28 cellular contexts compared by ENCODE assay signal in genomic region chr6:137588472-137588871, GRCh38.
DNase-seq lines count a peak whose midpoint lies in the region; ATAC-seq, FAIRE-seq and TF ChIP-seq lines count a peak whose summit lies in the region.
"Had no signal": no experiment of that assay in that cellular context is flagged by ENCODE, and none has a peak within 500 bp of the region (broad histone marks: within the 10 kb centered on the region; RNA-seq: fewer than 3 reads in every experiment).

No MANE protein-coding gene starts in this region.

- H3K9ac ChIP-seq in Loucy (ENCODE audit: low read depth, low read length, poor library complexity, severe bottlenecking) (no peak overlapping the region), H1 (replicated peaks in 1 of 4; ENCODE audit: extremely low read depth in 1 of 4, low read depth in 3 of 4, low read length in 3 of 4) (no peak overlapping the region)

- H4K91ac ChIP-seq in H1 (replicated peaks; ENCODE audit: insufficient read length, low read length): peak overlapping the region; percentile 94

- peaks cover 5% of the 10 kb centered on the region; the same call in 1 of the 2 replicates for H3K9me3 ChIP-seq in Loucy (ENCODE audit: insufficient read depth, low read depth, low read length)
- no peaks in the 10 kb centered on the region for H3K9me3 ChIP-seq in H1 (ENCODE audit: insufficient read depth in 2 of 2, low read depth in 1 of 2, low read length in 1 of 2)
- H3K9me3 ChIP-seq in suprapubic skin: no peaks in the 10 kb centered on the region
- H3K9me3 ChIP-seq: MG63 had no signal

- H4K8ac ChIP-seq in H1 (ENCODE audit: extremely low read depth, insufficient read depth, low read length): peak overlapping the region; percentile 59

- no peak overlapping the region for H3K4me3 ChIP-seq in Loucy (ENCODE audit: low read length, poor library complexity, severe bottlenecking)
- H3K4me3 ChIP-seq in H1 (ENCODE audit: extremely low read depth in 1 of 4, insufficient read depth in 2 of 4, low read depth in 3 of 4, low read length in 4 of 4): no peak overlapping the region
- no peak overlapping the region for H3K4me3 ChIP-seq in suprapubic skin
- H3K4me3 ChIP-seq: gastrocnemius medialis, MG63, tibial nerve had no signal

- peak overlapping the region; percentile 65; the same call in 1 of the 2 replicates for H3K18ac ChIP-seq in H1 (ENCODE audit: extremely low read depth, low read length)

- H3K9me2 ChIP-seq in Loucy (replicated peaks; ENCODE audit: low read depth, low read length): no peaks in the 10 kb centered on the region

- H2BK15ac ChIP-seq in H1 (ENCODE audit: low read length): 0 out of 2 replicates have a peak overlapping the region, but pooled peaks have one; percentile 78

- H3K4me2 ChIP-seq in Loucy (ENCODE audit: low read depth, low read length, poor library complexity, severe bottlenecking) (no peak overlapping the region), H1 (ENCODE audit: insufficient read depth in 1 of 2, low read depth in 2 of 2, low read length in 2 of 2) (no peak overlapping the region)

- TF ChIP-seq POLR2A in H1 (IDR thresholded peaks at IDR 0.05; ENCODE audit: control extremely low read depth in 1 of 2, low read depth in 2 of 2, low read length in 2 of 2) (no peak), suprapubic skin (IDR thresholded peaks at IDR 0.05) (no peak), GM18505 (IDR thresholded peaks at IDR 0.05; ENCODE audit: borderline replicate concordance, extremely low read depth, insufficient read depth, insufficient read length) (no peak)

- no peaks in the 10 kb centered on the region for H3F3A ChIP-seq in Loucy (ENCODE audit: low read depth)

- no peak overlapping the region for H2BK120ac ChIP-seq in H1 (replicated peaks; ENCODE audit: low read depth, low read length)

- H3K36me3 ChIP-seq in Loucy (ENCODE audit: insufficient read depth, low read length) (no peaks in the 10 kb centered on the region), H1 (ENCODE audit: control insufficient read depth in 2 of 4, insufficient read depth in 4 of 4, low read length in 3 of 4) (no peaks in the 10 kb centered on the region), suprapubic skin (no peaks in the 10 kb centered on the region)
- H3K36me3 ChIP-seq: gastrocnemius medialis, MG63, tibial nerve had no signal

- no peaks in the 10 kb centered on the region for H3K27me3 ChIP-seq in Loucy (ENCODE audit: insufficient read depth, low read length, poor library complexity, severe bottlenecking)
- H3K27me3 ChIP-seq in H1 (replicated peaks in 1 of 4; ENCODE audit: control insufficient read depth in 3 of 4, extremely low read depth in 1 of 4, insufficient read depth in 3 of 4, low read length in 3 of 4): no peaks in the 10 kb centered on the region; a peak in 1 of 7 replicates
- H3K27me3 ChIP-seq in suprapubic skin: no peaks in the 10 kb centered on the region
- H3K27me3 ChIP-seq: gastrocnemius medialis, MG63, tibial nerve had no signal

- no peaks in the 10 kb centered on the region for H3K23me2 ChIP-seq in H1 (ENCODE audit: low read depth, low read length)

- peak overlapping the region; percentile 81; the same call in 1 of the 2 replicates for H2BK12ac ChIP-seq in H1 (ENCODE audit: low read depth, low read length)

- no peak overlapping the region for H3K56ac ChIP-seq in H1 (replicated peaks; ENCODE audit: insufficient read length, low read depth, low read length)

- POLR2A ChIA-PET in H1 (lab: Charles Lee; ENCODE audit: partially characterized antibody): interaction anchor here (1.2 kb wide), 1 partner anchor 100 kb away, joined by 5 read pairs; no protein-coding TSS in a partner anchor

- H3K4me1 ChIP-seq in Loucy (ENCODE audit: insufficient read depth, low read length, poor library complexity, severe bottlenecking) (no peaks in the 10 kb centered on the region), H1 (replicated peaks in 1 of 4; ENCODE audit: control insufficient read depth in 3 of 4, insufficient read depth in 4 of 4, low read length in 3 of 4) (peaks cover 0 to 7% (median 5%) of the 10 kb centered on the region in 4 experiments; a peak in 5 of 7 replicates), suprapubic skin (peaks cover 2% of the 10 kb centered on the region)
- H3K4me1 ChIP-seq: gastrocnemius medialis, tibial nerve had no signal

- no peak overlapping the region for H2AK5ac ChIP-seq in H1 (ENCODE audit: low read depth, low read length)

- no peaks in the 10 kb centered on the region for H3K79me2 ChIP-seq in Loucy (ENCODE audit: insufficient read depth, low read length)
- no peaks in the 10 kb centered on the region for H3K79me2 ChIP-seq in H1 (ENCODE audit: control insufficient read depth in 1 of 2, insufficient read depth in 2 of 2, low read length in 2 of 2)

- 88% methylated on average over 4 of the region's 4 CpGs; no CpG with 5 or more reads in 1 of the 2 experiments for WGBS in H1 (ENCODE audit: extremely low coverage in 1 of 2, insufficient coverage in 1 of 2, insufficient read length in 1 of 2, insufficient replicate concordance in 2 of 2, low coverage in 1 of 2, low lambda C conversion rate in 2 of 2, missing lambda C conversion rate in 1 of 2), 2 experiments
- 81% methylated on average over 4 of the region's 4 CpGs for WGBS in suprapubic skin

- no peaks in the 10 kb centered on the region for H3K79me1 ChIP-seq in H1 (ENCODE audit: low read depth, low read length)

- FAIRE-seq in H1 (lab: Jason Lieb, UNC): no peak
- FAIRE-seq: A204.1, astrocyte, H54, islet of Langerhans had no signal

- H3K27ac ChIP-seq in H1 (ENCODE audit: low read depth, low read length) (no peak overlapping the region), suprapubic skin (peak overlapping the region; percentile 86)
- H3K27ac ChIP-seq: gastrocnemius medialis, tibial nerve had no signal

- TF ChIP-seq RAD21 in H1 (IDR thresholded peaks at IDR 0.05 in 1 of 2, conservative IDR thresholded peaks at IDR 0.05 in 1 of 2; ENCODE audit: low read depth in 2 of 2, low read length in 2 of 2): peak; percentile 8 to 37; a peak in 1 of 4 replicates

- peak overlapping the region; percentile 16 for H3K4ac ChIP-seq in H1 (replicated peaks; ENCODE audit: insufficient read length, low read depth, low read length)

- H4K20me1 ChIP-seq in Loucy (ENCODE audit: insufficient read depth, low read length, poor library complexity, severe bottlenecking) (no peaks in the 10 kb centered on the region), H1 (replicated peaks in 1 of 2; ENCODE audit: control insufficient read depth in 1 of 2, insufficient read depth in 2 of 2, low read length in 2 of 2) (no peaks in the 10 kb centered on the region)

- H2AFZ ChIP-seq in Loucy (ENCODE audit: low read length) (peak overlapping the region; percentile 81), H1 (ENCODE audit: low read length) (no peak overlapping the region; the same call in 1 of the 2 replicates)

- CTCF ChIA-PET in H1 (lab: Charles Lee; ENCODE audit: partially characterized antibody): interaction anchor here (0.6 to 7.7 kb wide), 69 partner anchors 9 to 512 kb away, joined by 3 to 102 read pairs (median 7); partner anchors contain the start of gene OLIG3

- TF ChIP-seq EP300 in H1 (IDR thresholded peaks at IDR 0.05; ENCODE audit: borderline replicate concordance in 1 of 2, low read depth in 2 of 2, low read length in 2 of 2): no peak
- no peak for TF ChIP-seq EP300 in suprapubic skin (IDR thresholded peaks at IDR 0.05)

- no peak; the same call in 1 of the 2 replicates for TF ChIP-seq CTCF in Loucy (conservative IDR thresholded peaks at IDR 0.05; ENCODE audit: low read length)
- TF ChIP-seq CTCF in H1 (IDR thresholded peaks at IDR 0.05; ENCODE audit: control extremely low read depth in 1 of 3, insufficient read depth in 1 of 3, low read depth in 1 of 3, low read length in 3 of 3): peak in 2 of 3 experiments; percentile 43 to 61; a peak in 3 of 4 replicates
- TF ChIP-seq CTCF in suprapubic skin (IDR thresholded peaks at IDR 0.05): peak in 1 of 2 donors; percentile 14

- no peak overlapping the region for H3K14ac ChIP-seq in H1 (ENCODE audit: insufficient read length)

- no peak overlapping the region for H2BK20ac ChIP-seq in H1 (ENCODE audit: low read length)

- no peak overlapping the region for H4K5ac ChIP-seq in H1 (ENCODE audit: insufficient read length, low read depth, low read length)

- DNase-seq in NCI-H748 (lab: John Stamatoyannopoulos, UW; ENCODE audit: unreplicated experiment): peak; percentile 15
- DNase-seq in NCI-H748 treated with DMSO at 0.1 percent for 48 hours (lab: John Stamatoyannopoulos, UW): no peak
- DNase-seq in H1 (ENCODE audit: low read depth in 1 of 2, low spot score in 2 of 2): peak in 1 of 2 experiments; percentile 51
- DNase-seq in suprapubic skin (ENCODE audit: low spot score in 2 of 2): no peak
- no peak for DNase-seq in LoVo (ENCODE audit: low spot score)
- DNase-seq: activated CD4-positive, alpha-beta T cell treated with anti-CD3 and anti-CD28 coated beads, Interleukin-2, amount 10 ng/mL, durations not matched to agents 24 days and 14 days; activated effector memory CD4-positive, alpha-beta T cell treated with anti-CD3 and anti-CD28 coated beads, Interleukin-2, amount 50 U/mL, for 16 hours; AML-193; CD8-positive, alpha-beta memory T cell; cortex of kidney; DMS79; gastrocnemius medialis; hippocampal formation; left ventricle myocardium superior; MG63; NCI-H2029; NCI-H526 treated with DMSO at 0.1 percent for 48 hours; stimulated activated naive CD8-positive, alpha-beta T cell treated with anti-CD3 and anti-CD28 coated beads, Interleukin-15, amount 100 ng/mL, for 72 hours had no signal

- no peak for ATAC-seq in GM18505 (IDR thresholded peaks at IDR 0.05; ENCODE audit: unreplicated experiment)
- no peak for ATAC-seq in HG02798 (IDR thresholded peaks at IDR 0.05; ENCODE audit: poor library complexity, unreplicated experiment)
- ATAC-seq: gastrocnemius medialis, left ventricle myocardium superior, natural killer cell, SK-N-SH treated with all-trans-retinoic acid at 6 μM for 48 hours had no signal

- no peak overlapping the region; the same call in 1 of the 2 replicates for H2BK5ac ChIP-seq in H1 (ENCODE audit: low read depth, low read length)

- no peak overlapping the region for H3K23ac ChIP-seq in H1 (ENCODE audit: insufficient read length)

TF ChIP-seq in H1, 55 proteins besides CTCF, POLR2A, EP300 and RAD21:
- no peak for TF ChIP-seq EGR1 (IDR thresholded peaks at IDR 0.05; ENCODE audit: borderline replicate concordance, low read depth, low read length)
- TF ChIP-seq MAX (IDR thresholded peaks at IDR 0.05): peak; percentile 77
